In genomic region chr20:19907326-19908056, GRCh38 we compare ENCODE assay signal across 24 cellular contexts.
DNase-seq lines count a peak whose midpoint lies in the region; ATAC-seq, FAIRE-seq and TF ChIP-seq lines count a peak whose summit lies in the region.
"Had no signal": no experiment of that assay in that cellular context is flagged by ENCODE, and none has a peak within 500 bp of the region (broad histone marks: within the 10 kb centered on the region; RNA-seq: fewer than 3 reads in every experiment).

No MANE protein-coding gene starts in this region.

- intact Hi-C loops in head of caudate nucleus (cut with DNase I) (loop anchor here (10.0 kb wide), 1 partner anchor 123 kb away; no protein-coding TSS in a partner anchor), lower lobe of right lung (cut with DNase I) (no loop called here), kidney (cut with DNase I) (no loop called here)

- H3K27me3 ChIP-seq in lower lobe of right lung (ENCODE audit: low read depth): no peaks in the 10 kb centered on the region
- H3K27me3 ChIP-seq in smooth muscle cell (ENCODE audit: low read depth): no peaks in the 10 kb centered on the region
- H3K27me3 ChIP-seq: foreskin keratinocyte had no signal

- DNase-seq in A172 (ENCODE audit: low spot score) (peak; percentile 52), RWPE1 (ENCODE audit: low spot score) (no peak), head of caudate nucleus (peak in 25 of 42 donors; percentile 11 to 74 (median 47)), lower lobe of right lung (peak; percentile 66), smooth muscle cell (lab: John Stamatoyannopoulos, UW; ENCODE audit: unreplicated experiment) (no peak), frontal cortex (ENCODE audit: low spot score in 2 of 2) (no peak), kidney (no peak), GOT3 (lab: John Stamatoyannopoulos, UW) (no peak)
- DNase-seq: activated CD4-positive, alpha-beta T cell treated with anti-CD3 and anti-CD28 coated beads, Interleukin-2, amount 10 ng/mL, durations not matched to agents 24 days and 14 days; activated naive CD4-positive, alpha-beta T cell treated with anti-CD3 and anti-CD28 coated beads, Interleukin-2, amount 10 ng/mL, durations not matched to agents 7 days and 5 days; central memory CD4-positive, alpha-beta T cell; DMS53; foreskin keratinocyte; Karpas-422; MV-4-11; NCI-H146; NCI-H524; small intestine; stimulated activated CD4-positive, alpha-beta T cell treated with anti-CD3 and anti-CD28 coated beads, Interleukin-2, amount 100 ng/mL, for 48 hours had no signal

- CTCF ChIA-PET in RWPE1 (lab: Yijun Ruan, JAX): interaction anchor here (0.6 kb wide), 1 partner anchor 683 kb away, joined by 3 read pairs; no protein-coding TSS in a partner anchor

- H4K20me1 ChIP-seq in smooth muscle cell (ENCODE audit: low read depth): no peaks in the 10 kb centered on the region

- 78% methylated on average over 3 of the region's 3 CpGs for WGBS in smooth muscle cell (ENCODE audit: low lambda C conversion rate)

- no peaks in the 10 kb centered on the region for H3F3A ChIP-seq in smooth muscle cell (ENCODE audit: low read depth)

- FAIRE-seq in frontal cortex (lab: Jason Lieb, UNC) (no peak), kidney (lab: Jason Lieb, UNC) (no peak)
- FAIRE-seq: G401.6, H54, small intestine, urothelium cell line had no signal

- no peak overlapping the region for H2AFZ ChIP-seq in smooth muscle cell (ENCODE audit: low read depth)

- ATAC-seq in lower lobe of right lung: peak; percentile 48 to 50
- ATAC-seq: foreskin keratinocyte; psoas muscle; stimulated activated effector memory CD8-positive, alpha-beta T cell treated with anti-CD3 and anti-CD28 coated beads, Interleukin-12 subunit alpha, Interleukin-12 subunit beta, amount 100 ng/mL, for 72 hours had no signal

- no peaks in the 10 kb centered on the region for H3K9me3 ChIP-seq in lower lobe of right lung
- H3K9me3 ChIP-seq in smooth muscle cell (replicated peaks; ENCODE audit: low read depth): no peaks in the 10 kb centered on the region
- H3K9me3 ChIP-seq in kidney (ENCODE audit: control insufficient read depth in 1 of 2, low read length in 2 of 2): no peaks in the 10 kb centered on the region
- H3K9me3 ChIP-seq: psoas muscle had no signal

- H3K36me3 ChIP-seq in lower lobe of right lung (no peaks in the 10 kb centered on the region), smooth muscle cell (ENCODE audit: low read depth) (no peaks in the 10 kb centered on the region), kidney (ENCODE audit: control insufficient read depth in 1 of 2, insufficient read depth in 2 of 2, low read length in 2 of 2) (peaks cover 0 to 3% of the 10 kb centered on the region in 2 donors)

- peaks cover 4% of the 10 kb centered on the region for H3K79me2 ChIP-seq in smooth muscle cell (ENCODE audit: low read depth)

- H3K9ac ChIP-seq in smooth muscle cell (ENCODE audit: low read depth) (no peak overlapping the region), kidney (ENCODE audit: low read length in 2 of 2) (no peak overlapping the region)

- TF ChIP-seq CTCF in RWPE1 (conservative IDR thresholded peaks at IDR 0.05; ENCODE audit: low read depth): no peak
- no peak for TF ChIP-seq CTCF in lower lobe of right lung (IDR thresholded peaks at IDR 0.05)
- TF ChIP-seq CTCF in smooth muscle cell (IDR thresholded peaks at IDR 0.05; ENCODE audit: borderline replicate concordance, insufficient read depth, poor library complexity, severe bottlenecking): no peak
- no peak for TF ChIP-seq CTCF in kidney (IDR thresholded peaks at IDR 0.05; ENCODE audit: borderline replicate concordance, extremely low read depth, insufficient read depth)

- H3K27ac ChIP-seq in RWPE1 (peak overlapping the region; percentile 44), lower lobe of right lung (peak overlapping the region; percentile 65), smooth muscle cell (ENCODE audit: low read depth) (no peak overlapping the region), kidney (ENCODE audit: low read depth in 2 of 2, low read length in 2 of 2) (peak overlapping the region in 1 of 2 donors; percentile 11)
- H3K27ac ChIP-seq: foreskin keratinocyte, psoas muscle had no signal

- H3K4me1 ChIP-seq in lower lobe of right lung: peaks cover 66% of the 10 kb centered on the region
- H3K4me1 ChIP-seq in smooth muscle cell (ENCODE audit: low read depth): no peaks in the 10 kb centered on the region
- peaks cover 7 to 12% of the 10 kb centered on the region in 2 donors for H3K4me1 ChIP-seq in kidney (ENCODE audit: control insufficient read depth in 1 of 2, insufficient read depth in 1 of 2, low read depth in 1 of 2, low read length in 2 of 2)
- H3K4me1 ChIP-seq: foreskin keratinocyte had no signal

- POLR2A ChIA-PET in RWPE1 (lab: Yijun Ruan, JAX; ENCODE audit: low non-redundant PET): no interaction called here

- H3K4me2 ChIP-seq in smooth muscle cell: no peak overlapping the region

- no peak overlapping the region for H3K4me3 ChIP-seq in lower lobe of right lung
- H3K4me3 ChIP-seq in smooth muscle cell: no peak overlapping the region
- no peak overlapping the region for H3K4me3 ChIP-seq in kidney (ENCODE audit: low read length in 2 of 2)
- H3K4me3 ChIP-seq: psoas muscle had no signal

Comparison
In these comparisons a context has a peak if more than half of its experiments do, and no peak if none do; other contexts are left out.
1. DNase-seq: peak in A172 (single experiment), head of caudate nucleus (25 of 42) and lower lobe of right lung (single experiment); none in RWPE1 (single experiment), smooth muscle cell (single experiment), frontal cortex (0 of 2), kidney (single experiment) and GOT3 (single experiment).